29 cellular contexts compared by ENCODE assay signal in genomic region chr11:7655253-7656217, GRCh38. TPM values are rescaled to one million over a fixed set of nuclear protein-coding genes. Genes with fewer than 3 reads are reported as not detected.
A peak's percentile ranks its signal among the peaks of the same experiment; 100 is the strongest.
DNase-seq lines count a peak whose midpoint lies in the region; ATAC-seq and TF ChIP-seq lines count a peak whose summit lies in the region.
"Had no signal": no experiment of that assay in that cellular context is flagged by ENCODE, and none has a peak within 500 bp of the region (broad histone marks: within the 10 kb centered on the region; RNA-seq: fewer than 3 reads in every experiment).

No MANE protein-coding gene starts in this region.

- TF ChIP-seq CTCF in right atrium auricular region (IDR thresholded peaks at IDR 0.05) (no peak), osteocyte (IDR thresholded peaks at IDR 0.05) (no peak), HFFc6 (IDR thresholded peaks at IDR 0.05) (no peak)

- H3K27me3 ChIP-seq in right atrium auricular region, result no peaks in the 10 kb centered on the region
- H3K27me3 ChIP-seq: BE2C, sigmoid colon had no signal

- H3K4me1 ChIP-seq in right atrium auricular region, result peaks cover 0 to 15% of the 10 kb centered on the region in 2 donors
- H3K4me1 ChIP-seq: sigmoid colon had no signal

- H3K27ac ChIP-seq in caudate nucleus (ENCODE audit: low read depth, low read length) (peak overlapping the region; percentile 32), right atrium auricular region (peak overlapping the region; percentile 60 to 72)
- H3K27ac ChIP-seq: sigmoid colon, thoracic aorta had no signal

- no peak overlapping the region for H3K4me3 ChIP-seq in right atrium auricular region
- H3K4me3 ChIP-seq: A549, HAP-1, sigmoid colon, thoracic aorta had no signal

- DNase-seq in EH (ENCODE audit: low read depth) (peak; percentile 24), caudate nucleus (lab: John Stamatoyannopoulos, UW) (no peak), right atrium auricular region (ENCODE audit: low spot score) (no peak), osteocyte (ENCODE audit: extremely low spot score, unreplicated experiment) (peak; percentile 74), HFFc6 (no peak), NCI-H2029 treated with DMSO at 0.1 percent for 48 hours (lab: John Stamatoyannopoulos, UW) (no peak)
- DNase-seq: activated effector memory CD4-positive, alpha-beta T cell treated with anti-CD3 and anti-CD28 coated beads, Interleukin-2, amount 50 U/mL, for 16 hours; activated naive CD8-positive, alpha-beta T cell treated with anti-CD3 and anti-CD28 coated beads for 36 hours; activated T-cell treated with anti-CD3 and anti-CD28 coated beads, Interleukin-2, amount 50 U/mL, for 1 hour; BE2C; CD8-positive, alpha-beta memory T cell; KG1; mammary epithelial cell; MM.1S; NCI-H2081; NCI-H345; posterior cingulate gyrus; RPMI8226; sigmoid colon; stimulated activated CD4-positive, alpha-beta T cell treated with anti-CD3 and anti-CD28 coated beads, Interleukin-4, amount 100 ng/mL, for 4 hours; stimulated activated naive B cell treated with anti-CD40 and anti-IgM and Interleukin-4, amounts not matched to agents 10 μg/mL and 1 μg/mL and 100 μg/mL, for 72 hours had no signal

- H3K4me1 Mint-ChIP-seq in osteocyte (ENCODE audit: unreplicated experiment) (no peaks in the 10 kb centered on the region), HFFc6 (ENCODE audit: low read depth) (peaks cover 14% of the 10 kb centered on the region)
- H3K4me1 Mint-ChIP-seq: activated naive CD8-positive, alpha-beta T cell treated with anti-CD3 and anti-CD28 coated beads for 36 hours; CD8-positive, alpha-beta memory T cell; central memory CD8-positive, alpha-beta T cell had no signal

- no peaks in the 10 kb centered on the region for H3K9me3 ChIP-seq in right atrium auricular region
- H3K9me3 ChIP-seq: A549, BE2C, HAP-1, sigmoid colon, thoracic aorta had no signal

- peaks cover 56% of the 10 kb centered on the region for H3K36me3 Mint-ChIP-seq in osteocyte (ENCODE audit: unreplicated experiment)
- no peaks in the 10 kb centered on the region for H3K36me3 Mint-ChIP-seq in HFFc6 (ENCODE audit: low read depth)

- H3K4me3 Mint-ChIP-seq in osteocyte (ENCODE audit: unreplicated experiment) (no peak overlapping the region), HFFc6 (no peak overlapping the region)
- H3K4me3 Mint-ChIP-seq: activated naive CD8-positive, alpha-beta T cell treated with anti-CD3 and anti-CD28 coated beads for 36 hours; CD8-positive, alpha-beta memory T cell; central memory CD8-positive, alpha-beta T cell; neural crest cell; stimulated activated naive B cell treated with anti-CD40 and anti-IgM and Interleukin-4, amounts not matched to agents 10 μg/mL and 1 μg/mL and 100 μg/mL, for 72 hours had no signal

- no peak for ATAC-seq in GM18907 (IDR thresholded peaks at IDR 0.05; ENCODE audit: unreplicated experiment)
- ATAC-seq in HG02678 (IDR thresholded peaks at IDR 0.05; ENCODE audit: unreplicated experiment), result no peak
- ATAC-seq: stimulated activated naive B cell treated with anti-CD40 and anti-IgM and Interleukin-4, amounts not matched to agents 10 μg/mL and 1 μg/mL and 100 μg/mL, for 72 hours had no signal

- H3K9me3 Mint-ChIP-seq in osteocyte (ENCODE audit: unreplicated experiment) (no peaks in the 10 kb centered on the region), HFFc6 (no peaks in the 10 kb centered on the region)
- H3K9me3 Mint-ChIP-seq: activated naive CD8-positive, alpha-beta T cell treated with anti-CD3 and anti-CD28 coated beads for 36 hours; CD8-positive, alpha-beta memory T cell; central memory CD8-positive, alpha-beta T cell; neural crest cell; stimulated activated naive B cell treated with anti-CD40 and anti-IgM and Interleukin-4, amounts not matched to agents 10 μg/mL and 1 μg/mL and 100 μg/mL, for 72 hours had no signal

- H3K27ac Mint-ChIP-seq in osteocyte (ENCODE audit: unreplicated experiment) (no peak overlapping the region), HFFc6 (no peak overlapping the region)
- H3K27ac Mint-ChIP-seq: activated naive CD8-positive, alpha-beta T cell treated with anti-CD3 and anti-CD28 coated beads for 36 hours; CD8-positive, alpha-beta memory T cell; stimulated activated naive B cell treated with anti-CD40 and anti-IgM and Interleukin-4, amounts not matched to agents 10 μg/mL and 1 μg/mL and 100 μg/mL, for 72 hours had no signal

- peaks cover 34% of the 10 kb centered on the region for H3K36me3 ChIP-seq in right atrium auricular region
- H3K36me3 ChIP-seq: BE2C had no signal

- H3K27me3 Mint-ChIP-seq in osteocyte (ENCODE audit: unreplicated experiment) (no peaks in the 10 kb centered on the region), HFFc6 (ENCODE audit: insufficient read depth) (peaks cover 4% of the 10 kb centered on the region)
- H3K27me3 Mint-ChIP-seq: activated naive CD8-positive, alpha-beta T cell treated with anti-CD3 and anti-CD28 coated beads for 36 hours; central memory CD8-positive, alpha-beta T cell; stimulated activated naive B cell treated with anti-CD40 and anti-IgM and Interleukin-4, amounts not matched to agents 10 μg/mL and 1 μg/mL and 100 μg/mL, for 72 hours had no signal

RNA-seq across cellular contexts. Expression of gene CYB5R2, which starts 17.8 kb away (rescaled TPM):
- total RNA-seq in right atrium auricular region (1 to 10 TPM; 1.5 to 4.0 TPM), osteocyte (5.7 and 7.9 TPM in 2 replicates)
- total RNA-seq in HFFc6 (2021; fragmentation: NEBNext Ultra II Directional; extraction: Animal tissue kit (Norgen Biotek cat#: 25700)), result 10 to 100 TPM; 11.7 to 15.0 (median 12.4) TPM

RNA-seq across cellular contexts. Expression of gene OVCH2, which starts 50.7 kb away (rescaled TPM):
- total RNA-seq in right atrium auricular region (not detected), osteocyte (not detected in 2 replicates)
- not detected for total RNA-seq in HFFc6 (2021; fragmentation: NEBNext Ultra II Directional; extraction: Animal tissue kit (Norgen Biotek cat#: 25700))
- total RNA-seq: activated naive CD8-positive, alpha-beta T cell treated with anti-CD3 and anti-CD28 coated beads for 36 hours; CD8-positive, alpha-beta memory T cell; neural crest cell; sigmoid colon; T-helper 1 cell treated with Interleukin-12 subunit alpha and Interleukin-12 subunit beta and Interleukin-4 antibody, amounts not matched to agents 30 ng/mL and 1 ng/mL, for 36 hours had no signal

Comparison
In these comparisons a context has a peak if more than half of its experiments do, and no peak if none do; other contexts are left out.
1. DNase-seq: peak in EH (single experiment) and osteocyte (single experiment); none in caudate nucleus (0 of 61), right atrium auricular region (single experiment), HFFc6 (single experiment) and NCI-H2029 treated with DMSO at 0.1 percent for 48 hours (single experiment).